In genomic region chr15:39488498-39488897, GRCh38 we compare ENCODE assay signal across 3 cellular contexts.
TF ChIP-seq lines count a peak whose summit lies in the region.

No MANE protein-coding gene starts in this region.

TF ChIP-seq in liver, 16 proteins besides CTCF, POLR2A, EP300 and RAD21 (continued from another document):
- TF ChIP-seq ZBTB33 (IDR thresholded peaks at IDR 0.05) (no peak), FOXA2 (IDR thresholded peaks at IDR 0.05) (no peak), JUND (IDR thresholded peaks at IDR 0.05) (no peak), FOXA1 (IDR thresholded peaks at IDR 0.05) (no peak), SP1 (IDR thresholded peaks at IDR 0.05) (peak; percentile 8), GABPA (IDR thresholded peaks at IDR 0.05 in 1 of 2, conservative IDR thresholded peaks at IDR 0.05 in 1 of 2) (no peak), TAF1 (conservative IDR thresholded peaks at IDR 0.05) (no peak), NR2F2 (IDR thresholded peaks at IDR 0.05) (peak; percentile 89), HNF4A (conservative IDR thresholded peaks at IDR 0.05) (no peak), EGR1 (IDR thresholded peaks at IDR 0.05; ENCODE audit: low read depth in 2 of 2) (no peak), ATF3 (IDR thresholded peaks at IDR 0.05) (no peak)
- TF ChIP-seq, protein P1, sequence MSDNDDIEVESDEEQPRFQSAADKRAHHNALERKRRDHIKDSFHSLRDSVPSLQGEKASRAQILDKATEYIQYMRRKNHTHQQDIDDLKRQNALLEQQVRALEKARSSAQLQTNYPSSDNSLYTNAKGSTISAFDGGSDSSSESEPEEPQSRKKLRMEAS (IDR thresholded peaks at IDR 0.05), result no peak

TF ChIP-seq in HepG2, 621 proteins besides CTCF, POLR2A, EP300 and RAD21 (continued from another document):
- TF ChIP-seq ZNF562 (CRISPR knock-in tag; IDR thresholded peaks at IDR 0.05; ENCODE audit: borderline replicate concordance) (no peak), HOXD1 (CRISPR knock-in tag; IDR thresholded peaks at IDR 0.05) (no peak), ZNF563 (CRISPR knock-in tag; IDR thresholded peaks at IDR 0.05) (no peak)

TF ChIP-seq in SK-N-SH treated with all-trans-retinoic acid at 6 μM for 48 hours, 23 proteins besides CTCF, POLR2A, EP300 and RAD21 (continued from another document):
- no peak for TF ChIP-seq CREB5 (CRISPR knock-in tag; IDR thresholded peaks at IDR 0.05; ENCODE audit: low read depth)
